Comparison of ENCODE assay signal across 11 cellular contexts in genomic region chr10:63273575-63273974, GRCh38.
A peak's percentile ranks its signal among the peaks of the same experiment; 100 is the strongest.
DNase-seq lines count a peak whose midpoint lies in the region; ATAC-seq and TF ChIP-seq lines count a peak whose summit lies in the region.
"Had no signal": no experiment of that assay in that cellular context is flagged by ENCODE, and none has a peak within 500 bp of the region (broad histone marks: within the 10 kb centered on the region; RNA-seq: fewer than 3 reads in every experiment).

No MANE protein-coding gene starts in this region.

- POLR2A ChIA-PET in T-cell (lab: Charles Lee): interaction anchor here in 1 of 2 donors (0.6 to 2.9 kb wide), 3 partner anchors 11 to 38 kb away, joined by 4 to 16 read pairs (median 5); no protein-coding TSS in a partner anchor

- peak overlapping the region; percentile 7 to 40 (median 11) for H3K27ac ChIP-seq in thyroid gland

- no peaks in the 10 kb centered on the region for H3K36me3 Mint-ChIP-seq in activated naive CD4-positive, alpha-beta T cell treated with anti-CD3 and anti-CD28 coated beads for 36 hours (ENCODE audit: low read depth)
- H3K36me3 Mint-ChIP-seq in T-cell: no peaks in the 10 kb centered on the region

- TF ChIP-seq CTCF in thyroid gland (IDR thresholded peaks at IDR 0.05): no peak

- intact Hi-C loops in activated naive CD4-positive, alpha-beta T cell treated with anti-CD3 and anti-CD28 coated beads for 36 hours (cut with micrococcal nuclease): no loop called here
- intact Hi-C loops in thyroid gland (cut with DNase I): loop anchor here (10.0 kb wide), 1 partner anchor 191 kb away; the partner anchor contains the start of gene JMJD1C

- peak in 1 of 4 experiments; percentile 44 for ATAC-seq in T-cell (replicated peaks in 1 of 4)

- H3K9me3 ChIP-seq in thyroid gland: no peaks in the 10 kb centered on the region

- no peak for DNase-seq in activated naive CD4-positive, alpha-beta T cell treated with anti-CD3 and anti-CD28 coated beads for 36 hours
- DNase-seq in activated naive CD4-positive, alpha-beta T cell treated with anti-CD3 and anti-CD28 coated beads, Interleukin-2, amount 50 U/mL, for 16 hours: no peak
- DNase-seq in T-cell (peak in 2 of 34 experiments; percentile 6 to 15), germinal center (ENCODE audit: low spot score) (peak; percentile 11), thyroid gland (no peak), UCSD-AML1 (lab: John Stamatoyannopoulos, UW; ENCODE audit: unreplicated experiment) (no peak), H7 (no peak)
- DNase-seq in stimulated activated CD4-positive, alpha-beta T cell treated with anti-CD3 and anti-CD28 coated beads, Interleukin-15, amount 100 ng/mL, for 24 hours: no peak
- DNase-seq: midbrain; NCI-H345; stimulated activated CD4-positive, alpha-beta T cell treated with anti-CD3 and anti-CD28 coated beads, Interleukin-4, amount 100 ng/mL, for 4 hours had no signal

- peaks cover 9 to 28% of the 10 kb centered on the region in 2 donors for H3K4me1 ChIP-seq in thyroid gland

- H3K4me3 Mint-ChIP-seq in activated naive CD4-positive, alpha-beta T cell treated with anti-CD3 and anti-CD28 coated beads for 36 hours: no peak overlapping the region
- H3K4me3 Mint-ChIP-seq in T-cell: peak overlapping the region in 2 of 3 donors; percentile 31 to 52

- CTCF ChIA-PET in activated naive CD4-positive, alpha-beta T cell treated with anti-CD3 and anti-CD28 coated beads for 36 hours (lab: Charles Lee): no interaction called here
- CTCF ChIA-PET in T-cell (lab: Charles Lee): interaction anchor here in 1 of 2 donors (1.1 kb wide), 1 partner anchor 10 kb away, joined by 3 read pairs; no protein-coding TSS in a partner anchor

- no peaks in the 10 kb centered on the region for H3K27me3 Mint-ChIP-seq in activated naive CD4-positive, alpha-beta T cell treated with anti-CD3 and anti-CD28 coated beads for 36 hours (ENCODE audit: low read depth)
- H3K27me3 Mint-ChIP-seq in T-cell: no peaks in the 10 kb centered on the region

- H3K36me3 ChIP-seq in thyroid gland (no peaks in the 10 kb centered on the region), H7 (replicated peaks; ENCODE audit: control insufficient read depth, insufficient read depth, low read length) (no peaks in the 10 kb centered on the region)

- TF ChIP-seq POLR2A in thyroid gland (IDR thresholded peaks at IDR 0.05): no peak

- no peaks in the 10 kb centered on the region for H3K27me3 ChIP-seq in thyroid gland
- H3K27me3 ChIP-seq in H7 (ENCODE audit: control insufficient read depth, insufficient read depth, low read length): no peaks in the 10 kb centered on the region

- peak overlapping the region; percentile 21 for H3K27ac Mint-ChIP-seq in activated naive CD4-positive, alpha-beta T cell treated with anti-CD3 and anti-CD28 coated beads for 36 hours
- H3K27ac Mint-ChIP-seq in T-cell: peak overlapping the region; percentile 94 to 97

- H3K4me1 Mint-ChIP-seq in activated naive CD4-positive, alpha-beta T cell treated with anti-CD3 and anti-CD28 coated beads for 36 hours (ENCODE audit: low read depth): peaks cover 32% of the 10 kb centered on the region
- H3K4me1 Mint-ChIP-seq in T-cell: peaks cover 33 to 38% (median 35%) of the 10 kb centered on the region in 3 donors

- H3K4me3 ChIP-seq in thyroid gland (replicated peaks in 1 of 3) (no peak overlapping the region), H7 (ENCODE audit: insufficient read depth, low read depth, low read length) (no peak overlapping the region)

- no peaks in the 10 kb centered on the region for H3K9me3 Mint-ChIP-seq in activated naive CD4-positive, alpha-beta T cell treated with anti-CD3 and anti-CD28 coated beads for 36 hours
- no peaks in the 10 kb centered on the region for H3K9me3 Mint-ChIP-seq in T-cell
